Comparison of ENCODE assay signal across 7 cellular contexts in the genomic region with DNA sequence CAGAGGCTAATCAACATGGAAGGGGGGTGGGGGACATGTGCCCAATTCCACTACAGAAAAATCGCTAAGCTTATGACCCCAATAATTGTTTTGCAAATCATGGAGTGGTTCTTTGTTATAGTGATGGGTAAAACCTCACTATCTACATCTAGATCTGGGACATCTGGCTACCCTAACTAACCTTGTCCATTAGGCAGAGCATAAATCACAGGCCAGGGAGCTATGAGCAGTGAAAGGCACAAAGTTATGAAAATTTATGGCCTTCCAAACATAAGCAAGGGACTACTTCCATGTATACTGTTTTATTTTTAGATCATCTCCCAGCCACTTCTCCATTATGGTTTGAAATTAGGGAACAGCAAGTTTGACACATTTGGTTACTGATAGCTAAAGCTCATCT.
"Had no signal": no experiment of that assay in that cellular context is flagged by ENCODE, and none has a peak within 500 bp of the region (broad histone marks: within the 10 kb centered on the region; RNA-seq: fewer than 3 reads in every experiment).

No MANE protein-coding gene starts in this region.

- ATAC-seq: HCT116, HepG2 had no signal

- FAIRE-seq: HepG2 had no signal

- DNase-seq: GM23248, GOT3, H7, HFFc6, KG1 had no signal
